19 cellular contexts compared by ENCODE assay signal in genomic region chr1:171081994-171082295, GRCh38. TPM values are rescaled to one million over a fixed set of nuclear protein-coding genes. Genes with fewer than 3 reads are reported as not detected.
DNase-seq lines count a peak whose midpoint lies in the region; ATAC-seq and TF ChIP-seq lines count a peak whose summit lies in the region.
"Had no signal": no experiment of that assay in that cellular context is flagged by ENCODE, and none has a peak within 500 bp of the region (broad histone marks: within the 10 kb centered on the region; RNA-seq: fewer than 3 reads in every experiment).

No MANE protein-coding gene starts in this region.

- H3K9me3 ChIP-seq in heart left ventricle: no peaks in the 10 kb centered on the region
- peaks cover 0 to 4% (median 0%) of the 10 kb centered on the region in 11 donors for H3K9me3 ChIP-seq in heart right ventricle
- no peaks in the 10 kb centered on the region for H3K9me3 ChIP-seq in aorta (ENCODE audit: control insufficient read depth, low read length)
- H3K9me3 ChIP-seq: A549, ovary, Peyer's patch had no signal

- H3K27me3 ChIP-seq in heart left ventricle: no peaks in the 10 kb centered on the region
- no peaks in the 10 kb centered on the region for H3K27me3 ChIP-seq in heart right ventricle
- no peaks in the 10 kb centered on the region for H3K27me3 ChIP-seq in aorta (ENCODE audit: control insufficient read depth in 1 of 2, insufficient read depth in 2 of 2, low read length in 1 of 2)
- H3K27me3 ChIP-seq: ovary, Peyer's patch had no signal

- no peaks in the 10 kb centered on the region for H3K36me3 Mint-ChIP-seq in osteocyte (ENCODE audit: unreplicated experiment)
- H3K36me3 Mint-ChIP-seq in T-cell: no peaks in the 10 kb centered on the region
- H3K36me3 Mint-ChIP-seq: activated naive CD4-positive, alpha-beta T cell treated with anti-CD3 and anti-CD28 coated beads, Interleukin-2, amount 50 U/mL, for 72 hours; CD8-positive, alpha-beta memory T cell had no signal

- H3K4me1 Mint-ChIP-seq in osteocyte (ENCODE audit: unreplicated experiment): peaks cover 16% of the 10 kb centered on the region
- H3K4me1 Mint-ChIP-seq in T-cell: no peaks in the 10 kb centered on the region
- H3K4me1 Mint-ChIP-seq: activated CD4-positive, alpha-beta T cell treated with anti-CD3 and anti-CD28 coated beads, Interleukin-2, amount 10 ng/mL, durations not matched to agents 24 days and 14 days; CD8-positive, alpha-beta memory T cell had no signal

- H3K36me3 ChIP-seq in heart left ventricle (no peaks in the 10 kb centered on the region), heart right ventricle (no peaks in the 10 kb centered on the region), aorta (ENCODE audit: control insufficient read depth in 1 of 2, insufficient read depth in 2 of 2, low read length in 1 of 2) (no peaks in the 10 kb centered on the region)
- H3K36me3 ChIP-seq: ovary, Peyer's patch had no signal

- no peak for TF ChIP-seq POLR2A in heart left ventricle (IDR thresholded peaks at IDR 0.05)

- H3K4me3 ChIP-seq in heart left ventricle (peak overlapping the region in 2 of 12 donors; percentile 4 to 15), heart right ventricle (no peak overlapping the region), aorta (ENCODE audit: low read length in 2 of 2) (no peak overlapping the region)
- H3K4me3 ChIP-seq: A549, ovary, Peyer's patch, smooth muscle cell had no signal

- CTCF ChIA-PET in T-cell (lab: Charles Lee): interaction anchor here in 1 of 2 donors (0.9 kb wide), 1 partner anchor 9 kb away, joined by 3 read pairs; the partner anchor contains the start of gene FMO3

- ATAC-seq in heart left ventricle: no peak
- ATAC-seq in heart right ventricle: no peak
- ATAC-seq in aorta (ENCODE audit: low FRiP score): peak; percentile 19
- no peak for ATAC-seq in T-cell (replicated peaks in 1 of 4)
- ATAC-seq: activated naive CD4-positive, alpha-beta T cell treated with anti-CD3 and anti-CD28 coated beads, Interleukin-2, amount 50 U/mL, for 72 hours had no signal

- intact Hi-C loops in heart left ventricle (cut with DNase I): loop anchor here (1.0 to 10.0 kb wide), 14 partner anchors 103 to 235 kb away; partner anchors contain the start of genes FMO4 (in 5 of the 10) and FMO2 (in 4 of the 10)
- intact Hi-C loops in cardiac septum (cut with DNase I): loop anchor here (1.0 to 5.0 kb wide), 3 partner anchors 60 to 230 kb away; partner anchors contain the start of gene FMO4
- intact Hi-C loops in heart right ventricle (cut with DNase I): loop anchor here in 9 of 10 donors (1.0 to 10.0 kb wide), 12 partner anchors 63 to 233 kb away; partner anchors contain the start of genes FMO2 (in 6 of the 9) and FMO4 (in 5 of the 9)
- intact Hi-C loops in aorta (cut with DNase I): loop anchor here (2.0 kb wide), 4 partner anchors 59 to 145 kb away; partner anchors contain the start of gene FMO2 (in 1 of the 2)

- H3K4me1 ChIP-seq in heart left ventricle (peaks cover 0 to 29% (median 9%) of the 10 kb centered on the region in 12 donors), heart right ventricle (peaks cover 0 to 42% (median 10%) of the 10 kb centered on the region in 9 donors), aorta (ENCODE audit: control insufficient read depth in 1 of 2, insufficient read depth in 2 of 2, low read length in 2 of 2) (peaks cover 0 to 2% of the 10 kb centered on the region in 2 donors)
- H3K4me1 ChIP-seq: A549 had no signal

- 77 to 83% (median 78%) methylated on average over 3 of the region's 3 CpGs for WGBS in heart left ventricle, 4 donors
- WGBS in heart right ventricle, 2 donors: 68 to 74% methylated on average over 3 of the region's 3 CpGs
- 5 to 7% methylated on average over 3 of the region's 3 CpGs for WGBS in aorta, 2 donors

- H3K27me3 Mint-ChIP-seq in osteocyte (ENCODE audit: unreplicated experiment) (no peaks in the 10 kb centered on the region), T-cell (peaks cover 2 to 11% of the 10 kb centered on the region in 2 donors)
- H3K27me3 Mint-ChIP-seq: activated CD4-positive, alpha-beta T cell treated with anti-CD3 and anti-CD28 coated beads, Interleukin-2, amount 10 ng/mL, durations not matched to agents 24 days and 14 days; CD8-positive, alpha-beta memory T cell had no signal

- TF ChIP-seq CTCF in heart left ventricle (IDR thresholded peaks at IDR 0.05) (no peak), heart right ventricle (IDR thresholded peaks at IDR 0.05) (no peak), osteocyte (IDR thresholded peaks at IDR 0.05) (no peak)

- peaks cover 6% of the 10 kb centered on the region for H3K9me3 Mint-ChIP-seq in osteocyte (ENCODE audit: unreplicated experiment)
- H3K9me3 Mint-ChIP-seq in T-cell: no peaks in the 10 kb centered on the region
- H3K9me3 Mint-ChIP-seq: activated CD4-positive, alpha-beta T cell treated with anti-CD3 and anti-CD28 coated beads, Interleukin-2, amount 10 ng/mL, durations not matched to agents 24 days and 14 days; activated naive CD4-positive, alpha-beta T cell treated with anti-CD3 and anti-CD28 coated beads, Interleukin-2, amount 50 U/mL, for 72 hours had no signal

- H3K27ac Mint-ChIP-seq in osteocyte (ENCODE audit: unreplicated experiment) (peak overlapping the region; percentile 65), T-cell (no peak overlapping the region)
- H3K27ac Mint-ChIP-seq: activated CD4-positive, alpha-beta T cell treated with anti-CD3 and anti-CD28 coated beads, Interleukin-2, amount 10 ng/mL, durations not matched to agents 24 days and 14 days; activated naive CD4-positive, alpha-beta T cell treated with anti-CD3 and anti-CD28 coated beads, Interleukin-2, amount 50 U/mL, for 72 hours; CD8-positive, alpha-beta memory T cell had no signal

- POLR2A ChIA-PET in T-cell (lab: Charles Lee): no interaction called here

- H3K4me3 Mint-ChIP-seq in osteocyte (ENCODE audit: unreplicated experiment) (no peak overlapping the region), T-cell (no peak overlapping the region)
- H3K4me3 Mint-ChIP-seq: activated CD4-positive, alpha-beta T cell treated with anti-CD3 and anti-CD28 coated beads, Interleukin-2, amount 10 ng/mL, durations not matched to agents 24 days and 14 days; CD8-positive, alpha-beta memory T cell had no signal

- DNase-seq in heart left ventricle: no peak
- no peak for DNase-seq in cardiac septum (ENCODE audit: low spot score)
- DNase-seq in heart right ventricle: no peak
- no peak for DNase-seq in osteocyte (ENCODE audit: extremely low spot score, unreplicated experiment)
- DNase-seq in aorta: no peak
- DNase-seq in NCI-H510A treated with DMSO at 0.1 percent for 48 hours (lab: John Stamatoyannopoulos, UW): no peak
- DNase-seq in T-cell: no peak
- no peak for DNase-seq in DMS 273 (lab: John Stamatoyannopoulos, UW; ENCODE audit: unreplicated experiment)
- DNase-seq: activated CD4-positive, alpha-beta T cell treated with anti-CD3 and anti-CD28 coated beads, Interleukin-2, amount 10 ng/mL, durations not matched to agents 24 days and 14 days; activated T-cell treated with anti-CD3 and anti-CD28 coated beads for 4 hours; CD8-positive, alpha-beta memory T cell; central memory CD4-positive, alpha-beta T cell; NCI-H1048; ovary; Peyer's patch had no signal

- peak overlapping the region in 10 of 12 donors; percentile 13 to 76 (median 51) for H3K27ac ChIP-seq in heart left ventricle
- peak overlapping the region in 8 of 10 donors; percentile 9 to 71 (median 48) for H3K27ac ChIP-seq in heart right ventricle
- H3K27ac ChIP-seq in aorta (ENCODE audit: low read depth in 1 of 2, low read length in 2 of 2): peak overlapping the region in 1 of 2 donors; percentile 90
- H3K27ac ChIP-seq: A549, HL-60 had no signal

RNA-seq across cellular contexts. Expression of gene FMO3, which starts 8.8 kb away (rescaled TPM):
- total RNA-seq in heart left ventricle: 1 to 10 TPM in 7 of 9 donors, under 1 TPM in 2; 0.75 to 2.7 (median 1.6) TPM
- polyA plus RNA-seq in heart left ventricle: 1 to 10 TPM in 1 of 2 donors, under 1 TPM in 1; 0.58 to 1.4 TPM
- total RNA-seq in cardiac septum: 1.2 TPM
- 1 to 10 TPM in 5 of 10 donors, under 1 TPM in 5; 0.51 to 2.1 (median 1.1) TPM for total RNA-seq in heart right ventricle
- 1 to 10 TPM in 1 of 2 donors, under 1 TPM in 1; 0.83 to 1.4 TPM for polyA plus RNA-seq in heart right ventricle
- total RNA-seq in osteocyte: 1.0 and 1.6 TPM in 2 replicates
- total RNA-seq in aorta: 1 to 10 TPM; 2.8 to 3.7 TPM
- 10 to 100 TPM in 1 of 2 donors, 1 to 10 TPM in 1; 9.0 to 13.5 TPM for polyA plus RNA-seq in aorta
- total RNA-seq in T-cell: under 1 TPM in 1 of 5 donors, not detected in 4; 0.20 TPM
- total RNA-seq: activated CD4-positive, alpha-beta T cell treated with anti-CD3 and anti-CD28 coated beads, Interleukin-2, amount 10 ng/mL, durations not matched to agents 24 days and 14 days; activated naive CD4-positive, alpha-beta T cell treated with anti-CD3 and anti-CD28 coated beads, Interleukin-2, amount 50 U/mL, for 72 hours; CD8-positive, alpha-beta memory T cell; smooth muscle cell had no signal
- polyA plus RNA-seq: A549; CD8-positive, alpha-beta memory T cell; smooth muscle cell had no signal
